In the genomic region with DNA sequence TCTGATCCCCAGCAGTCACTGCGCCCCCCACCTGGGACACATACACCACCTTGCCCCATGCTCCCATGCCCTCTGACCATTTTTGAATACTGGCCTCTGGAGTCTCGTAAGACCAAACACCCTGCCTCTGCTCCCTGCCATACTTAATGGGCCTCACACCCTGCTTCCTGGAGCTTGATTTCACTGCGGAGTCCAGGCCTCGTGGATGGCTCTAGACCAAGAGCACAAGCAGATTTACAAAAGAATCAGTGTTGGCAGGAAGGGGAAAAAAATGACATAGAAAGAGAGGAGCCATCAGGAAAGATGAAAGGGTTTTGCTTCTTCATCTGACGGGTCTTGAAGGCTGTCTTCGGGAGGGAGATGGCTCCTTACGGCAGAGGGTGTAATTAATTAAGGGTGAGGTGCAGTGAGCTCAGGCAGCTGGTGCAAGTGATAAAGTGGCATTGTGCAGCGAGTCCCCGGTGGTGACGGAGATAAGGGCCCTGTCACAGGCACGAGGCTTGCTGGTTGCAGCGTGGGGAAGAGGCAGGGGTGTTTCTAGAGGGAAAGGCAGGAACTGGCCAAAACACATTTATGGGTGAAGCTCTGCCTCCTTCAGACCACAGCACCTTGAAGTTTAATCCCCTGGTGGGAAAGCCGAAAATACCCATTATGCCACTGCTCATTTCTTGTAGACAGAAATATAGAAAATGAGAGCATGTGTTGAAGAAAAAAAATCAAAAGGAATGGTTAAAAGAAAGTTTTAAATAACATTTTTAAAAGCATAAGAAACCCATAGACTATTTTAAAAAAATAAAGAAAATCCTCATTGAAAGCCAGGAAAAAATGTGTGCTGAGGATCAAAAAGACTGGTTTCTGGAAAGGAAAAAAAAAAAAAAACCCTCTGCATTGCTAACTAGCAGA, we compare ENCODE assay signal across 1 cellular context.
TF ChIP-seq lines count a peak whose summit lies in the region.

No MANE protein-coding gene starts in this region.

TF ChIP-seq in K562, 482 proteins besides CTCF, POLR2A, EP300 and RAD21 (continued from another document and continues in another):
- TF ChIP-seq, protein P1, sequence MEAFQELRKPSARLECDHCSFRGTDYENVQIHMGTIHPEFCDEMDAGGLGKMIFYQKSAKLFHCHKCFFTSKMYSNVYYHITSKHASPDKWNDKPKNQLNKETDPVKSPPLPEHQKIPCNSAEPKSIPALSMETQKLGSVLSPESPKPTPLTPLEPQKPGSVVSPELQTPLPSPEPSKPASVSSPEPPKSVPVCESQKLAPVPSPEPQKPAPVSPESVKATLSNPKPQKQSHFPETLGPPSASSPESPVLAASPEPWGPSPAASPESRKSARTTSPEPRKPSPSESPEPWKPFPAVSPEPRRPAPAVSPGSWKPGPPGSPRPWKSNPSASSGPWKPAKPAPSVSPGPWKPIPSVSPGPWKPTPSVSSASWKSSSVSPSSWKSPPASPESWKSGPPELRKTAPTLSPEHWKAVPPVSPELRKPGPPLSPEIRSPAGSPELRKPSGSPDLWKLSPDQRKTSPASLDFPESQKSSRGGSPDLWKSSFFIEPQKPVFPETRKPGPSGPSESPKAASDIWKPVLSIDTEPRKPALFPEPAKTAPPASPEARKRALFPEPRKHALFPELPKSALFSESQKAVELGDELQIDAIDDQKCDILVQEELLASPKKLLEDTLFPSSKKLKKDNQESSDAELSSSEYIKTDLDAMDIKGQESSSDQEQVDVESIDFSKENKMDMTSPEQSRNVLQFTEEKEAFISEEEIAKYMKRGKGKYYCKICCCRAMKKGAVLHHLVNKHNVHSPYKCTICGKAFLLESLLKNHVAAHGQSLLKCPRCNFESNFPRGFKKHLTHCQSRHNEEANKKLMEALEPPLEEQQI (IDR thresholded peaks at IDR 0.05) = peak; percentile 69; the same call in 1 of the 2 replicates
- TF ChIP-seq MAX (CRISPR knock-in tag; IDR thresholded peaks at IDR 0.05) (peak; percentile 86), ZBTB26 (CRISPR knock-in tag; IDR thresholded peaks at IDR 0.05) (0 out of 2 replicates have a peak, but pooled peaks have one; percentile 8), SMARCA4 (IDR thresholded peaks at IDR 0.05) (peak; percentile 97), ATF1 (CRISPR knock-in tag; IDR thresholded peaks at IDR 0.05) (no peak), ATF1 (tag; IDR thresholded peaks at IDR 0.05) (peak; percentile 74), ZNF197 (CRISPR knock-in tag; IDR thresholded peaks at IDR 0.05; ENCODE audit: low read depth) (peak; percentile 89), MTA2 (IDR thresholded peaks at IDR 0.05; ENCODE audit: low read depth) (peak; percentile 97), RBM17 (IDR thresholded peaks at IDR 0.05; ENCODE audit: borderline replicate concordance, low read depth, low read length) (no peak), BMI1 (IDR thresholded peaks at IDR 0.05; ENCODE audit: low read length) (no peak), SMAD1 (IDR thresholded peaks at IDR 0.05; ENCODE audit: low read depth, low read length, partially characterized antibody) (peak; percentile 24), FOSL1 (tag; conservative IDR thresholded peaks at IDR 0.05) (peak; percentile 91), PRMT5 (CRISPR knock-in tag; IDR thresholded peaks at IDR 0.05) (no peak), ZEB2 (IDR thresholded peaks at IDR 0.05) (0 out of 2 replicates have a peak, but pooled peaks have one; percentile 42), TEAD4 (IDR thresholded peaks at IDR 0.05; ENCODE audit: low read length) (peak; percentile 95), TEAD4 (CRISPR knock-in tag; IDR thresholded peaks at IDR 0.05; ENCODE audit: borderline replicate concordance) (no peak), TEAD1 (CRISPR knock-in tag; IDR thresholded peaks at IDR 0.05) (peak in 1 of 2 experiments; percentile 66; a peak in 1 of 4 replicates), NONO (IDR thresholded peaks at IDR 0.05; ENCODE audit: low read depth in 2 of 2, low read length in 1 of 2) (no peak), PREB (CRISPR knock-in tag; IDR thresholded peaks at IDR 0.05) (0 out of 2 replicates have a peak, but pooled peaks have one; percentile 20), PRPF4 (IDR thresholded peaks at IDR 0.05; ENCODE audit: insufficient read depth, low read depth, low read length, poor library complexity, severe bottlenecking) (no peak), ZC3H4 (CRISPR knock-in tag; IDR thresholded peaks at IDR 0.05; ENCODE audit: borderline replicate concordance) (no peak), NFYB (IDR thresholded peaks at IDR 0.05; ENCODE audit: extremely low read depth, insufficient read length) (no peak), MAZ (CRISPR knock-in tag; conservative IDR thresholded peaks at IDR 0.05 in 1 of 2, IDR thresholded peaks at IDR 0.05 in 1 of 2) (0 out of 4 replicates have a peak, but pooled peaks of 1 of the 2 experiments have one; percentile 49), EP400 (IDR thresholded peaks at IDR 0.05) (peak; percentile 62), ZNF232 (CRISPR knock-in tag; IDR thresholded peaks at IDR 0.05) (no peak), ZKSCAN1 (IDR thresholded peaks at IDR 0.05; ENCODE audit: low read depth, low read length) (peak; percentile 82), ZNF347 (CRISPR knock-in tag; IDR thresholded peaks at IDR 0.05; ENCODE audit: low read depth) (no peak), ARNT (IDR thresholded peaks at IDR 0.05) (peak; percentile 72 to 85; a peak in 3 of 4 replicates), RBM34 (IDR thresholded peaks at IDR 0.05; ENCODE audit: borderline replicate concordance, insufficient read depth, low read length) (no peak)
- TF ChIP-seq, protein P2, sequence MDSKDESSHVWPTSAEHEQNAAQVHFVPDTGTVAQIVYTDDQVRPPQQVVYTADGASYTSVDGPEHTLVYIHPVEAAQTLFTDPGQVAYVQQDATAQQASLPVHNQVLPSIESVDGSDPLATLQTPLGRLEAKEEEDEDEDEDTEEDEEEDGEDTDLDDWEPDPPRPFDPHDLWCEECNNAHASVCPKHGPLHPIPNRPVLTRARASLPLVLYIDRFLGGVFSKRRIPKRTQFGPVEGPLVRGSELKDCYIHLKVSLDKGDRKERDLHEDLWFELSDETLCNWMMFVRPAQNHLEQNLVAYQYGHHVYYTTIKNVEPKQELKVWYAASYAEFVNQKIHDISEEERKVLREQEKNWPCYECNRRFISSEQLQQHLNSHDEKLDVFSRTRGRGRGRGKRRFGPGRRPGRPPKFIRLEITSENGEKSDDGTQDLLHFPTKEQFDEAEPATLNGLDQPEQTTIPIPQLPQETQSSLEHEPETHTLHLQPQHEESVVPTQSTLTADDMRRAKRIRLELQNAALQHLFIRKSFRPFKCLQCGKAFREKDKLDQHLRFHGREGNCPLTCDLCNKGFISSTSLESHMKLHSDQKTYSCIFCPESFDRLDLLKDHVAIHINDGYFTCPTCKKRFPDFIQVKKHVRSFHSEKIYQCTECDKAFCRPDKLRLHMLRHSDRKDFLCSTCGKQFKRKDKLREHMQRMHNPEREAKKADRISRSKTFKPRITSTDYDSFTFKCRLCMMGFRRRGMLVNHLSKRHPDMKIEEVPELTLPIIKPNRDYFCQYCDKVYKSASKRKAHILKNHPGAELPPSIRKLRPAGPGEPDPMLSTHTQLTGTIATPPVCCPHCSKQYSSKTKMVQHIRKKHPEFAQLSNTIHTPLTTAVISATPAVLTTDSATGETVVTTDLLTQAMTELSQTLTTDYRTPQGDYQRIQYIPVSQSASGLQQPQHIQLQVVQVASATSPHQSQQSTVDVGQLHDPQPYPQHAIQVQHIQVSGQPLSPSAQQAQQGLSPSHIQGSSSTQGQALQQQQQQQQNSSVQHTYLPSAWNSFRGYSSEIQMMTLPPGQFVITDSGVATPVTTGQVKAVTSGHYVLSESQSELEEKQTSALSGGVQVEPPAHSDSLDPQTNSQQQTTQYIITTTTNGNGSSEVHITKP (IDR thresholded peaks at IDR 0.05; ENCODE audit: partially characterized antibody) = peak; percentile 75
- TF ChIP-seq, protein P3, sequence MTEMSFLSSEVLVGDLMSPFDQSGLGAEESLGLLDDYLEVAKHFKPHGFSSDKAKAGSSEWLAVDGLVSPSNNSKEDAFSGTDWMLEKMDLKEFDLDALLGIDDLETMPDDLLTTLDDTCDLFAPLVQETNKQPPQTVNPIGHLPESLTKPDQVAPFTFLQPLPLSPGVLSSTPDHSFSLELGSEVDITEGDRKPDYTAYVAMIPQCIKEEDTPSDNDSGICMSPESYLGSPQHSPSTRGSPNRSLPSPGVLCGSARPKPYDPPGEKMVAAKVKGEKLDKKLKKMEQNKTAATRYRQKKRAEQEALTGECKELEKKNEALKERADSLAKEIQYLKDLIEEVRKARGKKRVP (CRISPR knock-in tag; IDR thresholded peaks at IDR 0.05) = peak; percentile 73
- TF ChIP-seq, protein P4, sequence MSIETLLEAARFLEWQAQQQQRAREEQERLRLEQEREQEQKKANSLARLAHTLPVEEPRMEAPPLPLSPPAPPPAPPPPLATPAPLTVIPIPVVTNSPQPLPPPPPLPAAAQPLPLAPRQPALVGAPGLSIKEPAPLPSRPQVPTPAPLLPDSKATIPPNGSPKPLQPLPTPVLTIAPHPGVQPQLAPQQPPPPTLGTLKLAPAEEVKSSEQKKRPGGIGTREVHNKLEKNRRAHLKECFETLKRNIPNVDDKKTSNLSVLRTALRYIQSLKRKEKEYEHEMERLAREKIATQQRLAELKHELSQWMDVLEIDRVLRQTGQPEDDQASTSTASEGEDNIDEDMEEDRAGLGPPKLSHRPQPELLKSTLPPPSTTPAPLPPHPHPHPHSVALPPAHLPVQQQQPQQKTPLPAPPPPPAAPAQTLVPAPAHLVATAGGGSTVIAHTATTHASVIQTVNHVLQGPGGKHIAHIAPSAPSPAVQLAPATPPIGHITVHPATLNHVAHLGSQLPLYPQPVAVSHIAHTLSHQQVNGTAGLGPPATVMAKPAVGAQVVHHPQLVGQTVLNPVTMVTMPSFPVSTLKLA (conservative IDR thresholded peaks at IDR 0.05) = peak; percentile 59 to 90
- TF ChIP-seq, protein P5, sequence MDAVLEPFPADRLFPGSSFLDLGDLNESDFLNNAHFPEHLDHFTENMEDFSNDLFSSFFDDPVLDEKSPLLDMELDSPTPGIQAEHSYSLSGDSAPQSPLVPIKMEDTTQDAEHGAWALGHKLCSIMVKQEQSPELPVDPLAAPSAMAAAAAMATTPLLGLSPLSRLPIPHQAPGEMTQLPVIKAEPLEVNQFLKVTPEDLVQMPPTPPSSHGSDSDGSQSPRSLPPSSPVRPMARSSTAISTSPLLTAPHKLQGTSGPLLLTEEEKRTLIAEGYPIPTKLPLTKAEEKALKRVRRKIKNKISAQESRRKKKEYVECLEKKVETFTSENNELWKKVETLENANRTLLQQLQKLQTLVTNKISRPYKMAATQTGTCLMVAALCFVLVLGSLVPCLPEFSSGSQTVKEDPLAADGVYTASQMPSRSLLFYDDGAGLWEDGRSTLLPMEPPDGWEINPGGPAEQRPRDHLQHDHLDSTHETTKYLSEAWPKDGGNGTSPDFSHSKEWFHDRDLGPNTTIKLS (IDR thresholded peaks at IDR 0.05; ENCODE audit: borderline replicate concordance, low read depth) = 0 out of 2 replicates have a peak, but pooled peaks have one; percentile 30
- TF ChIP-seq, protein P6, sequence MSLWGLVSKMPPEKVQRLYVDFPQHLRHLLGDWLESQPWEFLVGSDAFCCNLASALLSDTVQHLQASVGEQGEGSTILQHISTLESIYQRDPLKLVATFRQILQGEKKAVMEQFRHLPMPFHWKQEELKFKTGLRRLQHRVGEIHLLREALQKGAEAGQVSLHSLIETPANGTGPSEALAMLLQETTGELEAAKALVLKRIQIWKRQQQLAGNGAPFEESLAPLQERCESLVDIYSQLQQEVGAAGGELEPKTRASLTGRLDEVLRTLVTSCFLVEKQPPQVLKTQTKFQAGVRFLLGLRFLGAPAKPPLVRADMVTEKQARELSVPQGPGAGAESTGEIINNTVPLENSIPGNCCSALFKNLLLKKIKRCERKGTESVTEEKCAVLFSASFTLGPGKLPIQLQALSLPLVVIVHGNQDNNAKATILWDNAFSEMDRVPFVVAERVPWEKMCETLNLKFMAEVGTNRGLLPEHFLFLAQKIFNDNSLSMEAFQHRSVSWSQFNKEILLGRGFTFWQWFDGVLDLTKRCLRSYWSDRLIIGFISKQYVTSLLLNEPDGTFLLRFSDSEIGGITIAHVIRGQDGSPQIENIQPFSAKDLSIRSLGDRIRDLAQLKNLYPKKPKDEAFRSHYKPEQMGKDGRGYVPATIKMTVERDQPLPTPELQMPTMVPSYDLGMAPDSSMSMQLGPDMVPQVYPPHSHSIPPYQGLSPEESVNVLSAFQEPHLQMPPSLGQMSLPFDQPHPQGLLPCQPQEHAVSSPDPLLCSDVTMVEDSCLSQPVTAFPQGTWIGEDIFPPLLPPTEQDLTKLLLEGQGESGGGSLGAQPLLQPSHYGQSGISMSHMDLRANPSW (CRISPR knock-in tag; IDR thresholded peaks at IDR 0.05) = no peak
